ENCODE assay signal across 9 cellular contexts in genomic region chr21:39441502-39442475, GRCh38. TPM values are rescaled to one million over a fixed set of nuclear protein-coding genes. Genes with fewer than 3 reads are reported as not detected.
DNase-seq lines count a peak whose midpoint lies in the region; ATAC-seq, FAIRE-seq and TF ChIP-seq lines count a peak whose summit lies in the region.
"Had no signal": no experiment of that assay in that cellular context is flagged by ENCODE, and none has a peak within 500 bp of the region (broad histone marks: within the 10 kb centered on the region; RNA-seq: fewer than 3 reads in every experiment).

No MANE protein-coding gene starts in this region.

- no peaks in the 10 kb centered on the region for H3K27me3 ChIP-seq in H9 (ENCODE audit: insufficient read depth, low read length)
- H3K27me3 ChIP-seq in small intestine (ENCODE audit: control insufficient read depth in 2 of 2, insufficient read depth in 2 of 2, low read length in 2 of 2) = peaks cover 0 to 2% of the 10 kb centered on the region in 2 donors

- H3K4me3 ChIP-seq in fibroblast of villous mesenchyme (ENCODE audit: low read depth, low read length) = no peak overlapping the region
- no peak overlapping the region for H3K4me3 ChIP-seq in small intestine (ENCODE audit: low read depth in 1 of 2, low read length in 2 of 2)

- H3K27ac ChIP-seq in H9 (ENCODE audit: insufficient read length, low read depth, low read length) (no peak overlapping the region), small intestine (ENCODE audit: low read depth in 1 of 2, low read length in 1 of 2) (no peak overlapping the region)

- no peaks in the 10 kb centered on the region for H3K79me1 ChIP-seq in H9 (ENCODE audit: insufficient read depth, low read depth, low read length, poor library complexity, severe bottlenecking)

- no peak for ATAC-seq in HG03196 (IDR thresholded peaks at IDR 0.05; ENCODE audit: unreplicated experiment)

- no peak overlapping the region for H3K18ac ChIP-seq in H9 (ENCODE audit: insufficient read length, low read depth, low read length)

- peak; percentile 92 for TF ChIP-seq CTCF in H9 (conservative IDR thresholded peaks at IDR 0.05)
- TF ChIP-seq CTCF in fibroblast of villous mesenchyme (IDR thresholded peaks at IDR 0.05; ENCODE audit: insufficient read depth, low read depth, low read length) = peak; percentile 86

- no peak overlapping the region for H3K4me3 Mint-ChIP-seq in H9

- H4K20me1 ChIP-seq in H9 (ENCODE audit: control insufficient read depth, insufficient read depth, insufficient read length) = no peaks in the 10 kb centered on the region

- no peak overlapping the region for H2BK12ac ChIP-seq in H9 (ENCODE audit: insufficient read length, low read depth, low read length)

- H3K23ac ChIP-seq in H9 (ENCODE audit: insufficient read length, low read depth, low read length) = no peak overlapping the region

- no peak overlapping the region for H2AK5ac ChIP-seq in H9 (ENCODE audit: insufficient read length, low read length)

- H3K9me3 Mint-ChIP-seq in H9 = no peaks in the 10 kb centered on the region; a peak in 1 of 5 replicates
- H3K9me3 Mint-ChIP-seq: activated naive CD4-positive, alpha-beta T cell treated with anti-CD3 and anti-CD28 coated beads, Interleukin-2, amount 50 U/mL, for 72 hours had no signal

- no peak overlapping the region for H2BK120ac ChIP-seq in H9 (ENCODE audit: low read depth, low read length, poor library complexity, severe bottlenecking)

- no peak overlapping the region for H3K56ac ChIP-seq in H9 (ENCODE audit: insufficient read length, low read depth, low read length)

- FAIRE-seq in small intestine (lab: Jason Lieb, UNC) = no peak

- no peak overlapping the region for H4K8ac ChIP-seq in H9 (replicated peaks; ENCODE audit: insufficient read length, low read depth, low read length)

- DNase-seq in NCI-H2029 (lab: John Stamatoyannopoulos, UW) (peak; percentile 13), NCI-H2029 treated with DMSO at 0.1 percent for 48 hours (lab: John Stamatoyannopoulos, UW) (no peak), H9 (no peak), NCI-H2227 (lab: John Stamatoyannopoulos, UW; ENCODE audit: unreplicated experiment) (peak; percentile 59), fibroblast of villous mesenchyme (ENCODE audit: low read depth) (peak; percentile 62), small intestine (peak; percentile 49)
- DNase-seq in activated CD4-positive, alpha-beta T cell treated with anti-CD3 and anti-CD28 coated beads for 48 hours = peak; percentile 40

- H3K23me2 ChIP-seq in H9 (ENCODE audit: insufficient read length, low read depth, low read length, poor library complexity, severe bottlenecking) = peaks cover 9% of the 10 kb centered on the region

- H3K14ac ChIP-seq in H9 (ENCODE audit: insufficient read depth, low read length) = no peak overlapping the region

- no peak overlapping the region for H2BK20ac ChIP-seq in H9 (ENCODE audit: low read depth, low read length, poor library complexity, severe bottlenecking)

- no peak overlapping the region for H4K5ac ChIP-seq in H9 (ENCODE audit: insufficient read length, low read depth, low read length)

- no peak overlapping the region for H3K9ac ChIP-seq in H9 (ENCODE audit: extremely low read depth, insufficient read length, low read length)

- H3K4me1 ChIP-seq in H9 (ENCODE audit: insufficient read depth, low read length) (no peaks in the 10 kb centered on the region), small intestine (ENCODE audit: control insufficient read depth in 2 of 2, insufficient read depth in 1 of 2, low read depth in 1 of 2, low read length in 1 of 2) (peaks cover 0 to 3% of the 10 kb centered on the region in 2 donors)

- H3K4ac ChIP-seq in H9 (ENCODE audit: low read depth, low read length) = no peak overlapping the region

- no peak overlapping the region for H2BK15ac ChIP-seq in H9 (ENCODE audit: low read depth, low read length)

- no peak overlapping the region for H3K27ac Mint-ChIP-seq in H9
- H3K27ac Mint-ChIP-seq: activated naive CD4-positive, alpha-beta T cell treated with anti-CD3 and anti-CD28 coated beads, Interleukin-2, amount 50 U/mL, for 72 hours had no signal

- no CpG with 5 or more reads among the region's 13 CpGs for WGBS in H9 (ENCODE audit: extremely low coverage, insufficient read length, low lambda C conversion rate)
- 37 to 50% (median 45%) methylated on average over 13 of the region's 13 CpGs for WGBS in small intestine, 3 donors

- no peaks in the 10 kb centered on the region for H3K36me3 Mint-ChIP-seq in H9 (ENCODE audit: insufficient read depth in 1 of 3, low read depth in 3 of 3)
- H3K36me3 Mint-ChIP-seq: activated naive CD4-positive, alpha-beta T cell treated with anti-CD3 and anti-CD28 coated beads, Interleukin-2, amount 50 U/mL, for 72 hours had no signal

- H3K79me2 ChIP-seq in H9 (ENCODE audit: insufficient read depth, low read length) = no peaks in the 10 kb centered on the region

- H3K9me3 ChIP-seq in H9 (ENCODE audit: control insufficient read depth, low read depth, low read length) = no peaks in the 10 kb centered on the region
- H3K9me3 ChIP-seq in small intestine (ENCODE audit: control insufficient read depth, low read depth) = no peaks in the 10 kb centered on the region

- no peak overlapping the region for H2BK5ac ChIP-seq in H9 (ENCODE audit: insufficient read length, low read length)

- H3K4me1 Mint-ChIP-seq in H9 = peaks cover 9 to 20% of the 10 kb centered on the region in 2 experiments

- no peak overlapping the region for H3T11ph ChIP-seq in H9 (ENCODE audit: low read length)

- no peak overlapping the region for H4K91ac ChIP-seq in H9 (ENCODE audit: insufficient read length, low read depth, low read length)

- H3K36me3 ChIP-seq in small intestine (ENCODE audit: control insufficient read depth in 2 of 2, insufficient read depth in 2 of 2, low read length in 2 of 2) = no peaks in the 10 kb centered on the region

- H3K27me3 Mint-ChIP-seq in H9 (ENCODE audit: low read depth) = peaks cover 23% of the 10 kb centered on the region

- no peak overlapping the region for H2AFZ ChIP-seq in H9 (ENCODE audit: low read length)

- H3K4me2 ChIP-seq in H9 (ENCODE audit: insufficient read depth, insufficient read length, low read length) = no peak overlapping the region

RNA-seq across cellular contexts. Expression of gene LCA5L, which starts 3.8 kb away (rescaled TPM):
- total RNA-seq in H9 (2021) (0.46 and 0.50 TPM in 2 replicates), fibroblast of villous mesenchyme (0.86 and 0.97 TPM in 2 replicates)
- polyA plus RNA-seq in small intestine = under 1 TPM in 1 of 3 donors, not detected in 2; 0.85 TPM
- total RNA-seq: activated naive CD4-positive, alpha-beta T cell treated with anti-CD3 and anti-CD28 coated beads, Interleukin-2, amount 50 U/mL, for 72 hours had no signal

RNA-seq across cellular contexts. Expression of gene SH3BGR, which starts 10.0 kb away (rescaled TPM):
- total RNA-seq in H9 (2021) (2.9 and 4.3 TPM in 2 replicates), fibroblast of villous mesenchyme (2.2 and 2.6 TPM in 2 replicates)
- 1 to 10 TPM; 2.6 to 8.7 (median 4.9) TPM for polyA plus RNA-seq in small intestine

Comparison
In these comparisons a context has a peak if more than half of its experiments do, and no peak if none do; other contexts are left out.
1. DNase-seq: peak in NCI-H2029 (single experiment), NCI-H2227 (single experiment), activated CD4-positive, alpha-beta T cell treated with anti-CD3 and anti-CD28 coated beads for 48 hours (single experiment), fibroblast of villous mesenchyme (single experiment) and small intestine (single experiment); none in NCI-H2029 treated with DMSO at 0.1 percent for 48 hours (single experiment) and H9 (single experiment).